Comparison of ENCODE assay signal across 38 cellular contexts in genomic region chr2:221087779-221088178, GRCh38.
"Had no signal": no experiment of that assay in that cellular context is flagged by ENCODE, and none has a peak within 500 bp of the region (broad histone marks: within the 10 kb centered on the region; RNA-seq: fewer than 3 reads in every experiment).

No MANE protein-coding gene starts in this region.

- FAIRE-seq: astrocyte, bronchial epithelial cell had no signal

- H3K27ac ChIP-seq: adrenal gland, ascending aorta, body of pancreas, brain microvascular endothelial cell, breast epithelium, cardiac muscle cell had no signal

- H3K9me3 Mint-ChIP-seq: activated naive CD4-positive, alpha-beta T cell treated with anti-CD3 and anti-CD28 coated beads, Interleukin-2, amount 10 ng/mL, durations not matched to agents 7 days and 5 days; activated naive CD4-positive, alpha-beta T cell treated with anti-CD3 and anti-CD28 coated beads, Interleukin-2, amount 50 U/mL, for 24 hours; activated naive CD8-positive, alpha-beta T cell treated with anti-CD3 and anti-CD28 coated beads, Interleukin-2, amount 50 U/mL, for 24 hours; activated T-helper 1 cell treated with anti-CD3 and anti-CD28 coated beads, Interleukin-12 subunit alpha, Interleukin-12 subunit beta, Interleukin-2, Interleukin-4 antibody, amounts not matched to agents 30 ng/mL and 10 ng/mL and 1 ng/mL, durations not matched to agents 14 hours and 24 hours and 36 hours; activated T-helper 17 cell treated with anti-CD3 and anti-CD28 coated beads, Interleukin-2, amount 50 U/mL, for 72 hours; activated T-helper 2 cell treated with anti-CD3 and anti-CD28 coated beads, Interferon-gamma antibody, Interleukin-2, Interleukin-4, amounts not matched to agents 10 μg/mL and 5 μg/mL and 100 μg/mL, durations not matched to agents 14 hours and 24 hours and 36 hours; central memory CD8-positive, alpha-beta T cell had no signal

- ATAC-seq: activated naive CD4-positive, alpha-beta T cell treated with anti-CD3 and anti-CD28 coated beads, Interleukin-2, amount 50 U/mL, for 72 hours; activated naive CD8-positive, alpha-beta T cell treated with anti-CD3 and anti-CD28 coated beads, Interleukin-2, amount 50 U/mL, for 24 hours; activated T-cell treated with anti-CD3 and anti-CD28 coated beads, Interleukin-2, amount 50 U/mL, for 4 hours; activated T-cell treated with anti-CD3 and anti-CD28 coated beads, Interleukin-2, amount 50 U/mL, for 72 hours; activated T-helper 17 cell treated with anti-CD3 and anti-CD28 coated beads, Interleukin-2, amount 50 U/mL, for 72 hours; body of pancreas had no signal

- DNase-seq: activated effector memory CD4-positive, alpha-beta T cell treated with anti-CD3 and anti-CD28 coated beads, Interleukin-2, amount 50 U/mL, for 16 hours; activated effector memory CD4-positive, alpha-beta T cell treated with Interleukin-2 at 50 U/mL for 16 hours; activated gamma-delta T cell treated with Interleukin-2 at 50 U/mL for 16 hours; activated naive CD4-positive, alpha-beta T cell; activated naive CD4-positive, alpha-beta T cell treated with anti-CD3 and anti-CD28 coated beads for 36 hours; activated naive CD4-positive, alpha-beta T cell treated with anti-CD3 and anti-CD28 coated beads, Interleukin-2, amount 10 ng/mL, durations not matched to agents 7 days and 5 days; activated naive CD4-positive, alpha-beta T cell treated with anti-CD3 and anti-CD28 coated beads, Interleukin-2, amount 50 U/mL, for 16 hours; activated naive CD4-positive, alpha-beta T cell treated with Interleukin-2 at 50 U/mL for 16 hours; activated naive CD8-positive, alpha-beta T cell treated with anti-CD3 and anti-CD28 coated beads for 36 hours; activated naive CD8-positive, alpha-beta T cell treated with anti-CD3 and anti-CD28 coated beads, Interleukin-2, amount 10 ng/mL, durations not matched to agents 7 days and 5 days; activated naive CD8-positive, alpha-beta T cell treated with anti-CD3 and anti-CD28 coated beads, Interleukin-2, amount 50 U/mL, for 24 hours; activated T-cell treated with anti-CD3 and anti-CD28 coated beads, Interleukin-2, amount 50 U/mL, for 1 hour; activated T-cell treated with anti-CD3 and anti-CD28 coated beads, Interleukin-2, amount 50 U/mL, for 24 hours; activated T-cell treated with anti-CD3 and anti-CD28 coated beads, Interleukin-2, amount 50 U/mL, for 4 hours; activated T-cell treated with anti-CD3 and anti-CD28 coated beads, Interleukin-2, amount 50 U/mL, for 48 hours; activated T-cell treated with anti-CD3 and anti-CD28 coated beads, Interleukin-2, amount 50 U/mL, for 72 hours; adrenal gland; amniotic stem cell; amygdala; anterior cingulate cortex; aorta; body of pancreas; brain microvascular endothelial cell; central memory CD4-positive, alpha-beta T cell; cerebellar nuclear complex had no signal

- H3K4me3 Mint-ChIP-seq: activated naive CD4-positive, alpha-beta T cell treated with anti-CD3 and anti-CD28 coated beads for 36 hours; activated naive CD4-positive, alpha-beta T cell treated with anti-CD3 and anti-CD28 coated beads, Interleukin-2, amount 10 ng/mL, durations not matched to agents 7 days and 5 days; activated naive CD4-positive, alpha-beta T cell treated with anti-CD3 and anti-CD28 coated beads, Interleukin-2, amount 50 U/mL, for 24 hours; activated naive CD8-positive, alpha-beta T cell; activated naive CD8-positive, alpha-beta T cell treated with anti-CD3 and anti-CD28 coated beads for 36 hours; activated naive CD8-positive, alpha-beta T cell treated with anti-CD3 and anti-CD28 coated beads, Interleukin-2, amount 10 ng/mL, durations not matched to agents 7 days and 5 days; activated naive CD8-positive, alpha-beta T cell treated with anti-CD3 and anti-CD28 coated beads, Interleukin-2, amount 50 U/mL, for 24 hours; activated T-cell treated with anti-CD3 and anti-CD28 coated beads, Interleukin-2, amount 50 U/mL, for 24 hours; activated T-cell treated with anti-CD3 and anti-CD28 coated beads, Interleukin-2, amount 50 U/mL, for 4 hours; activated T-cell treated with anti-CD3 and anti-CD28 coated beads, Interleukin-2, amount 50 U/mL, for 72 hours; activated T-helper 1 cell treated with anti-CD3 and anti-CD28 coated beads, Interleukin-12 subunit alpha, Interleukin-12 subunit beta, Interleukin-2, Interleukin-4 antibody, amounts not matched to agents 30 ng/mL and 10 ng/mL and 1 ng/mL, durations not matched to agents 14 hours and 24 hours and 36 hours; activated T-helper 17 cell treated with anti-CD3 and anti-CD28 coated beads, Interleukin-2, amount 50 U/mL, for 72 hours; brain; central memory CD8-positive, alpha-beta T cell had no signal

- H3K4me1 Mint-ChIP-seq: activated naive CD4-positive, alpha-beta T cell treated with anti-CD3 and anti-CD28 coated beads, Interleukin-2, amount 10 ng/mL, durations not matched to agents 7 days and 5 days; activated naive CD4-positive, alpha-beta T cell treated with anti-CD3 and anti-CD28 coated beads, Interleukin-2, amount 50 U/mL, for 24 hours; activated naive CD8-positive, alpha-beta T cell treated with anti-CD3 and anti-CD28 coated beads for 36 hours; activated naive CD8-positive, alpha-beta T cell treated with anti-CD3 and anti-CD28 coated beads, Interleukin-2, amount 10 ng/mL, durations not matched to agents 7 days and 5 days; activated naive CD8-positive, alpha-beta T cell treated with anti-CD3 and anti-CD28 coated beads, Interleukin-2, amount 50 U/mL, for 24 hours; activated T-helper 17 cell treated with anti-CD3 and anti-CD28 coated beads, Interleukin-2, amount 50 U/mL, for 72 hours; central memory CD8-positive, alpha-beta T cell had no signal

- H3K36me3 Mint-ChIP-seq: activated naive CD4-positive, alpha-beta T cell treated with anti-CD3 and anti-CD28 coated beads, Interleukin-2, amount 10 ng/mL, durations not matched to agents 7 days and 5 days; activated naive CD4-positive, alpha-beta T cell treated with anti-CD3 and anti-CD28 coated beads, Interleukin-2, amount 50 U/mL, for 24 hours; activated naive CD4-positive, alpha-beta T cell treated with anti-CD3 and anti-CD28 coated beads, Interleukin-2, amount 50 U/mL, for 72 hours; activated naive CD8-positive, alpha-beta T cell; activated naive CD8-positive, alpha-beta T cell treated with anti-CD3 and anti-CD28 coated beads for 36 hours; activated naive CD8-positive, alpha-beta T cell treated with anti-CD3 and anti-CD28 coated beads, Interleukin-2, amount 10 ng/mL, durations not matched to agents 7 days and 5 days; brain had no signal

- H3K27ac Mint-ChIP-seq: activated naive CD4-positive, alpha-beta T cell treated with anti-CD3 and anti-CD28 coated beads for 36 hours; activated naive CD4-positive, alpha-beta T cell treated with anti-CD3 and anti-CD28 coated beads, Interleukin-2, amount 10 ng/mL, durations not matched to agents 7 days and 5 days; activated naive CD4-positive, alpha-beta T cell treated with anti-CD3 and anti-CD28 coated beads, Interleukin-2, amount 50 U/mL, for 24 hours; activated naive CD4-positive, alpha-beta T cell treated with anti-CD3 and anti-CD28 coated beads, Interleukin-2, amount 50 U/mL, for 72 hours; activated naive CD8-positive, alpha-beta T cell; activated naive CD8-positive, alpha-beta T cell treated with anti-CD3 and anti-CD28 coated beads for 36 hours; activated naive CD8-positive, alpha-beta T cell treated with anti-CD3 and anti-CD28 coated beads, Interleukin-2, amount 10 ng/mL, durations not matched to agents 7 days and 5 days; activated naive CD8-positive, alpha-beta T cell treated with anti-CD3 and anti-CD28 coated beads, Interleukin-2, amount 50 U/mL, for 24 hours; activated T-cell treated with anti-CD3 and anti-CD28 coated beads, Interleukin-2, amount 50 U/mL, for 24 hours; activated T-cell treated with anti-CD3 and anti-CD28 coated beads, Interleukin-2, amount 50 U/mL, for 72 hours; activated T-helper 1 cell treated with anti-CD3 and anti-CD28 coated beads, Interleukin-12 subunit alpha, Interleukin-12 subunit beta, Interleukin-2, Interleukin-4 antibody, amounts not matched to agents 30 ng/mL and 10 ng/mL and 1 ng/mL, durations not matched to agents 14 hours and 24 hours and 36 hours; activated T-helper 17 cell treated with anti-CD3 and anti-CD28 coated beads, Interleukin-2, amount 50 U/mL, for 72 hours; activated T-helper 2 cell treated with anti-CD3 and anti-CD28 coated beads, Interferon-gamma antibody, Interleukin-2, Interleukin-4, amounts not matched to agents 10 μg/mL and 5 μg/mL and 100 μg/mL, durations not matched to agents 14 hours and 24 hours and 36 hours had no signal

- H3K36me3 ChIP-seq: adrenal gland, ascending aorta, brain microvascular endothelial cell, breast epithelium, cardiac muscle cell had no signal

- H3K9me3 ChIP-seq: adrenal gland, ascending aorta, body of pancreas, breast epithelium had no signal

- H3K4me3 ChIP-seq: adrenal gland, ascending aorta, body of pancreas, breast epithelium, cardiac muscle cell had no signal

- H3K27me3 ChIP-seq: adrenal gland, ascending aorta, body of pancreas, brain microvascular endothelial cell, breast epithelium, cardiac muscle cell had no signal

- H3K27me3 Mint-ChIP-seq: activated naive CD4-positive, alpha-beta T cell treated with anti-CD3 and anti-CD28 coated beads, Interleukin-2, amount 10 ng/mL, durations not matched to agents 7 days and 5 days; activated naive CD4-positive, alpha-beta T cell treated with anti-CD3 and anti-CD28 coated beads, Interleukin-2, amount 50 U/mL, for 24 hours; activated naive CD8-positive, alpha-beta T cell; activated naive CD8-positive, alpha-beta T cell treated with anti-CD3 and anti-CD28 coated beads, Interleukin-2, amount 10 ng/mL, durations not matched to agents 7 days and 5 days; activated T-helper 17 cell treated with anti-CD3 and anti-CD28 coated beads, Interleukin-2, amount 50 U/mL, for 72 hours had no signal

- H3K4me1 ChIP-seq: adrenal gland, ascending aorta, body of pancreas, breast epithelium had no signal
